ENCODE assay signal across 1 cellular context in genomic region chr13:98141938-98142426, GRCh38.
TF ChIP-seq lines count a peak whose summit lies in the region.

No MANE protein-coding gene starts in this region.

TF ChIP-seq in HepG2, 621 proteins besides CTCF, POLR2A, EP300 and RAD21 (continued from another document and continues in another):
- TF ChIP-seq PATZ1 (CRISPR knock-in tag; IDR thresholded peaks at IDR 0.05) (no peak), TSC22D2 (CRISPR knock-in tag; IDR thresholded peaks at IDR 0.05; ENCODE audit: borderline replicate concordance) (no peak), ZNF253 (CRISPR knock-in tag; IDR thresholded peaks at IDR 0.05; ENCODE audit: borderline replicate concordance) (no peak), ZBTB20 (CRISPR knock-in tag; IDR thresholded peaks at IDR 0.05; ENCODE audit: borderline replicate concordance, low read depth) (no peak), ZNF558 (CRISPR knock-in tag; IDR thresholded peaks at IDR 0.05; ENCODE audit: borderline replicate concordance) (no peak), ZBED4 (CRISPR knock-in tag; IDR thresholded peaks at IDR 0.05; ENCODE audit: borderline replicate concordance) (no peak), IKZF4 (CRISPR knock-in tag; IDR thresholded peaks at IDR 0.05; ENCODE audit: borderline replicate concordance, low read depth, not compliant biosample characterization) (no peak), DNMT1 (CRISPR knock-in tag; IDR thresholded peaks at IDR 0.05) (no peak), BCL6 (CRISPR knock-in tag; IDR thresholded peaks at IDR 0.05) (peak; percentile 4; the same call in 1 of the 2 replicates), SNAPC4 (CRISPR knock-in tag; IDR thresholded peaks at IDR 0.05) (peak; percentile 44; the same call in 1 of the 2 replicates), NFIC (IDR thresholded peaks at IDR 0.05; ENCODE audit: low read length) (no peak), MNT (IDR thresholded peaks at IDR 0.05) (no peak), NAIF1 (CRISPR knock-in tag; IDR thresholded peaks at IDR 0.05; ENCODE audit: borderline replicate concordance) (peak; percentile 78; the same call in 1 of the 2 replicates), CERS6 (CRISPR knock-in tag; IDR thresholded peaks at IDR 0.05) (no peak), ZC3H13 (CRISPR knock-in tag; IDR thresholded peaks at IDR 0.05) (0 out of 2 replicates have a peak, but pooled peaks have one; percentile 18), MAFG (CRISPR knock-in tag; IDR thresholded peaks at IDR 0.05) (no peak), ZBTB46 (CRISPR knock-in tag; IDR thresholded peaks at IDR 0.05; ENCODE audit: borderline replicate concordance) (no peak), ZNF362 (CRISPR knock-in tag; IDR thresholded peaks at IDR 0.05; ENCODE audit: borderline replicate concordance) (no peak), ZNF382 (CRISPR knock-in tag; IDR thresholded peaks at IDR 0.05; ENCODE audit: borderline replicate concordance) (no peak), ARID2 (CRISPR knock-in tag; IDR thresholded peaks at IDR 0.05; ENCODE audit: borderline replicate concordance) (peak; percentile 58; the same call in 1 of the 2 replicates), HNRNPLL (IDR thresholded peaks at IDR 0.05; ENCODE audit: low read depth, low read length, poor library complexity, severe bottlenecking) (no peak), ZNF496 (CRISPR knock-in tag; IDR thresholded peaks at IDR 0.05; ENCODE audit: insufficient replicate concordance) (no peak), REXO4 (CRISPR knock-in tag; IDR thresholded peaks at IDR 0.05; ENCODE audit: borderline replicate concordance) (0 out of 2 replicates have a peak, but pooled peaks have one; percentile 65)
- TF ChIP-seq, protein P1, sequence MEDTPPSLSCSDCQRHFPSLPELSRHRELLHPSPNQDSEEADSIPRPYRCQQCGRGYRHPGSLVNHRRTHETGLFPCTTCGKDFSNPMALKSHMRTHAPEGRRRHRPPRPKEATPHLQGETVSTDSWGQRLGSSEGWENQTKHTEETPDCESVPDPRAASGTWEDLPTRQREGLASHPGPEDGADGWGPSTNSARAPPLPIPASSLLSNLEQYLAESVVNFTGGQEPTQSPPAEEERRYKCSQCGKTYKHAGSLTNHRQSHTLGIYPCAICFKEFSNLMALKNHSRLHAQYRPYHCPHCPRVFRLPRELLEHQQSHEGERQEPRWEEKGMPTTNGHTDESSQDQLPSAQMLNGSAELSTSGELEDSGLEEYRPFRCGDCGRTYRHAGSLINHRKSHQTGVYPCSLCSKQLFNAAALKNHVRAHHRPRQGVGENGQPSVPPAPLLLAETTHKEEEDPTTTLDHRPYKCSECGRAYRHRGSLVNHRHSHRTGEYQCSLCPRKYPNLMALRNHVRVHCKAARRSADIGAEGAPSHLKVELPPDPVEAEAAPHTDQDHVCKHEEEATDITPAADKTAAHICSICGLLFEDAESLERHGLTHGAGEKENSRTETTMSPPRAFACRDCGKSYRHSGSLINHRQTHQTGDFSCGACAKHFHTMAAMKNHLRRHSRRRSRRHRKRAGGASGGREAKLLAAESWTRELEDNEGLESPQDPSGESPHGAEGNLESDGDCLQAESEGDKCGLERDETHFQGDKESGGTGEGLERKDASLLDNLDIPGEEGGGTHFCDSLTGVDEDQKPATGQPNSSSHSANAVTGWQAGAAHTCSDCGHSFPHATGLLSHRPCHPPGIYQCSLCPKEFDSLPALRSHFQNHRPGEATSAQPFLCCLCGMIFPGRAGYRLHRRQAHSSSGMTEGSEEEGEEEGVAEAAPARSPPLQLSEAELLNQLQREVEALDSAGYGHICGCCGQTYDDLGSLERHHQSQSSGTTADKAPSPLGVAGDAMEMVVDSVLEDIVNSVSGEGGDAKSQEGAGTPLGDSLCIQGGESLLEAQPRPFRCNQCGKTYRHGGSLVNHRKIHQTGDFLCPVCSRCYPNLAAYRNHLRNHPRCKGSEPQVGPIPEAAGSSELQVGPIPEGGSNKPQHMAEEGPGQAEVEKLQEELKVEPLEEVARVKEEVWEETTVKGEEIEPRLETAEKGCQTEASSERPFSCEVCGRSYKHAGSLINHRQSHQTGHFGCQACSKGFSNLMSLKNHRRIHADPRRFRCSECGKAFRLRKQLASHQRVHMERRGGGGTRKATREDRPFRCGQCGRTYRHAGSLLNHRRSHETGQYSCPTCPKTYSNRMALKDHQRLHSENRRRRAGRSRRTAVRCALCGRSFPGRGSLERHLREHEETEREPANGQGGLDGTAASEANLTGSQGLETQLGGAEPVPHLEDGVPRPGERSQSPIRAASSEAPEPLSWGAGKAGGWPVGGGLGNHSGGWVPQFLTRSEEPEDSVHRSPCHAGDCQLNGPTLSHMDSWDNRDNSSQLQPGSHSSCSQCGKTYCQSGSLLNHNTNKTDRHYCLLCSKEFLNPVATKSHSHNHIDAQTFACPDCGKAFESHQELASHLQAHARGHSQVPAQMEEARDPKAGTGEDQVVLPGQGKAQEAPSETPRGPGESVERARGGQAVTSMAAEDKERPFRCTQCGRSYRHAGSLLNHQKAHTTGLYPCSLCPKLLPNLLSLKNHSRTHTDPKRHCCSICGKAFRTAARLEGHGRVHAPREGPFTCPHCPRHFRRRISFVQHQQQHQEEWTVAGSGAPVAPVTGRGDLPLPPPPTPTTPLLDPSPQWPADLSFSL (CRISPR knock-in tag; IDR thresholded peaks at IDR 0.05): no peak
